Comparison of ENCODE assay signal across 9 cellular contexts in the genomic region with DNA sequence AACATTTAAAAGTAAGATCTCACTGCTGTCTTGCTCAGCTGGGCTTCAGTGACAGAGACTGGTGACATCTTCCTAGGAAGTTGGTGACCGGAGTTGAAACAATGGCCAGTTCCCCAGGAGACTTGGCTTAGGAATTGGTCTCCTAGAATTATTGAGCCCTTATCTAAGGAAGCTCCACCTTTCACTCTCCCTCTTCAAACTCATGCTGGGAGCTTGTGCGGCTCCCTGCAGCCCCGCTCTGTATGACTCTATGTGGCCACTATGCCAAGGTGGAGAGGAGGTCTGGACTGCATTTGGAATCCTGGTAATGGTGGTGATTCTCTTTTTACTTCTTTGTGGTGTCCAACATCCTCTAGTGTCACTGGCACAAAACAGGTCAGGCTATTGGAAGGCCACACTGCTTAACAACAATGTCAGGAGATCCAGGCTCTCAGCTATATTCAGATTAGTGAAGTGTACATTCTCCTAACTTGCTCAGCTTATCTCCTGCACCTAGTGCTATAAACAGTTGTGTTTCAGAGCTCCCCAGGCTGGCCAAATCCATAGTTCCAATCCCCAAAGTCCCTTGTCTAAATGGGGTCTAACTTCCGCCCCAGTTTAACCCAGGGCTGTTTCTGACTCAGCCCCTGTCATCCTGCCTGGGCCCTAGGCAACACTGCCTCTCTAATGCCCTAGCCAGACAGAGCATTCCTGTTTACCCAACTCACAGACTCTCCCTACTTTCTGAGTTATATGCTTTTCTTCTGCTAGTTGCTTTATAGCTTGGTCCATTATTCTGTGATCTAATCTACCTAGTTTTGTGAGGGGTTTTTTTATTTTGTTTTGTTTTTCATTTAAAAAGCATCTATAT. TPM values are rescaled to one million over a fixed set of nuclear protein-coding genes. Genes with fewer than 3 reads are reported as not detected.
DNase-seq lines count a peak whose midpoint lies in the region; ATAC-seq and TF ChIP-seq lines count a peak whose summit lies in the region.
"Had no signal": no experiment of that assay in that cellular context is flagged by ENCODE, and none has a peak within 500 bp of the region (broad histone marks: within the 10 kb centered on the region; RNA-seq: fewer than 3 reads in every experiment).

No MANE protein-coding gene starts in this region.

- H3K9me3 ChIP-seq in CD4-positive, alpha-beta T cell (ENCODE audit: control insufficient read depth, low read length): no peaks in the 10 kb centered on the region
- H3K9me3 ChIP-seq in esophagus squamous epithelium (no peaks in the 10 kb centered on the region), MM.1S (replicated peaks; ENCODE audit: insufficient read depth, low read length) (no peaks in the 10 kb centered on the region)

- H3K79me2 ChIP-seq in MM.1S (ENCODE audit: low read length): no peaks in the 10 kb centered on the region

- H3K4me1 ChIP-seq in esophagus squamous epithelium (peaks cover 28 to 70% (median 34%) of the 10 kb centered on the region in 3 donors), MM.1S (ENCODE audit: low read length) (peaks cover 10% of the 10 kb centered on the region)

- H3K27ac ChIP-seq in CD4-positive, alpha-beta T cell (ENCODE audit: low read depth, low read length): no peak overlapping the region
- H3K27ac ChIP-seq in esophagus squamous epithelium (peak overlapping the region; percentile 30 to 80 (median 73)), MM.1S (ENCODE audit: low read length) (no peak overlapping the region)

- H3K4me3 ChIP-seq in esophagus squamous epithelium (no peak overlapping the region), MM.1S (ENCODE audit: low read length) (no peak overlapping the region)

- peaks cover 51% of the 10 kb centered on the region for H3K36me3 Mint-ChIP-seq in CD4-positive, alpha-beta T cell (ENCODE audit: low read depth)
- peaks cover 6% of the 10 kb centered on the region for H3K36me3 Mint-ChIP-seq in natural killer cell treated with Interleukin-12 subunit alpha and Interleukin-12 subunit beta and Interleukin-15 and Interleukin-18, amount 100 ng/mL, for 72 hours

- peak overlapping the region; percentile 75 for H3K27ac Mint-ChIP-seq in CD4-positive, alpha-beta T cell
- peak overlapping the region; percentile 57 to 80 for H3K27ac Mint-ChIP-seq in natural killer cell treated with Interleukin-12 subunit alpha and Interleukin-12 subunit beta and Interleukin-15 and Interleukin-18, amount 100 ng/mL, for 72 hours

- no peak overlapping the region for H3K4me2 ChIP-seq in MM.1S (ENCODE audit: low read depth, low read length)

- no peak for DNase-seq in CD4-positive, alpha-beta T cell
- DNase-seq in esophagus squamous epithelium (lab: John Stamatoyannopoulos, UW) (no peak), MM.1S (no peak), medulla oblongata (ENCODE audit: extremely low spot score) (no peak)
- no peak for DNase-seq in natural killer cell treated with Interleukin-12 subunit alpha and Interleukin-12 subunit beta and Interleukin-15 and Interleukin-18, amount 100 ng/mL, for 72 hours (ENCODE audit: low spot score)
- no peak for DNase-seq in effector CD4-positive, alpha-beta T cell
- DNase-seq: NCI-H1436 treated with DMSO at 0.1 percent for 48 hours had no signal

- H2AFZ ChIP-seq in MM.1S (ENCODE audit: low read length): no peak overlapping the region

- ATAC-seq in CD4-positive, alpha-beta T cell (ENCODE audit: poor library complexity): no peak
- ATAC-seq in SK-N-SH treated with all-trans-retinoic acid at 6 μM for 48 hours: peak; percentile 91
- no peak for ATAC-seq in natural killer cell treated with Interleukin-12 subunit alpha and Interleukin-12 subunit beta and Interleukin-15 and Interleukin-18, amount 100 ng/mL, for 72 hours
- ATAC-seq in HG03565 (IDR thresholded peaks at IDR 0.05; ENCODE audit: unreplicated experiment): no peak

- TF ChIP-seq CTCF in CD4-positive, alpha-beta T cell (IDR thresholded peaks at IDR 0.05): no peak
- no peak for TF ChIP-seq CTCF in esophagus squamous epithelium (IDR thresholded peaks at IDR 0.05)
- TF ChIP-seq CTCF in MM.1S (IDR thresholded peaks at IDR 0.05; ENCODE audit: low read length): no peak

- no peak overlapping the region for H3K4me3 Mint-ChIP-seq in CD4-positive, alpha-beta T cell
- no peak overlapping the region for H3K4me3 Mint-ChIP-seq in natural killer cell treated with Interleukin-12 subunit alpha and Interleukin-12 subunit beta and Interleukin-15 and Interleukin-18, amount 100 ng/mL, for 72 hours

- H3K9me2 ChIP-seq in MM.1S (replicated peaks; ENCODE audit: insufficient read depth, low read length): no peaks in the 10 kb centered on the region

- no peaks in the 10 kb centered on the region for H3K9me3 Mint-ChIP-seq in CD4-positive, alpha-beta T cell
- H3K9me3 Mint-ChIP-seq in natural killer cell treated with Interleukin-12 subunit alpha and Interleukin-12 subunit beta and Interleukin-15 and Interleukin-18, amount 100 ng/mL, for 72 hours: no peaks in the 10 kb centered on the region

- peaks cover 66% of the 10 kb centered on the region for H3K4me1 Mint-ChIP-seq in CD4-positive, alpha-beta T cell (ENCODE audit: low read depth)
- peaks cover 73 to 74% of the 10 kb centered on the region in 2 donors for H3K4me1 Mint-ChIP-seq in natural killer cell treated with Interleukin-12 subunit alpha and Interleukin-12 subunit beta and Interleukin-15 and Interleukin-18, amount 100 ng/mL, for 72 hours (ENCODE audit: low read depth in 2 of 2)

- no peaks in the 10 kb centered on the region for H4K20me1 ChIP-seq in MM.1S (ENCODE audit: insufficient read depth, low read length)

- H3K27me3 Mint-ChIP-seq in CD4-positive, alpha-beta T cell: no peaks in the 10 kb centered on the region
- H3K27me3 Mint-ChIP-seq in natural killer cell treated with Interleukin-12 subunit alpha and Interleukin-12 subunit beta and Interleukin-15 and Interleukin-18, amount 100 ng/mL, for 72 hours: no peaks in the 10 kb centered on the region

- CTCF ChIA-PET in CD4-positive, alpha-beta T cell (lab: Charles Lee): interaction anchor here (0.7 to 1.0 kb wide), 2 partner anchors 17 to 23 kb away, joined by 3 read pairs; no protein-coding TSS in a partner anchor

- no peaks in the 10 kb centered on the region for H3K27me3 ChIP-seq in CD4-positive, alpha-beta T cell (ENCODE audit: control insufficient read depth, insufficient read depth, low read length)
- H3K27me3 ChIP-seq in esophagus squamous epithelium: no peaks in the 10 kb centered on the region
- no peaks in the 10 kb centered on the region for H3K27me3 ChIP-seq in MM.1S (replicated peaks; ENCODE audit: insufficient read depth, low read length)

- 70 to 83% methylated on average over 4 of the region's 4 CpGs for WGBS in esophagus squamous epithelium, 2 donors

- H3K9ac ChIP-seq in MM.1S (ENCODE audit: low read length): no peak overlapping the region

- intact Hi-C loops in CD4-positive, alpha-beta T cell (cut with DNase I, micrococcal nuclease): no loop called here
- intact Hi-C loops in esophagus squamous epithelium (cut with DNase I): no loop called here

- POLR2A ChIA-PET in CD4-positive, alpha-beta T cell (lab: Charles Lee): interaction anchor here (0.8 to 2.9 kb wide), 3 partner anchors 8 to 37 kb away, joined by 3 to 6 read pairs (median 3); no protein-coding TSS in a partner anchor

- peaks cover 7% of the 10 kb centered on the region for H3F3A ChIP-seq in MM.1S (ENCODE audit: insufficient read depth, low read length)

- H3K36me3 ChIP-seq in esophagus squamous epithelium: peaks cover 0 to 23% (median 0%) of the 10 kb centered on the region in 3 donors
- no peaks in the 10 kb centered on the region for H3K36me3 ChIP-seq in MM.1S (replicated peaks; ENCODE audit: insufficient read depth, low read length)

- no peak for TF ChIP-seq POLR2A in esophagus squamous epithelium (IDR thresholded peaks at IDR 0.05)

TF ChIP-seq in SK-N-SH treated with all-trans-retinoic acid at 6 μM for 48 hours, 23 proteins besides CTCF, POLR2A, EP300 and RAD21 (continues in another document):
- TF ChIP-seq RARB (CRISPR knock-in tag; IDR thresholded peaks at IDR 0.05) (no peak), PPARA (CRISPR knock-in tag; IDR thresholded peaks at IDR 0.05; ENCODE audit: borderline replicate concordance) (no peak), BACH2 (CRISPR knock-in tag; IDR thresholded peaks at IDR 0.05; ENCODE audit: borderline replicate concordance) (no peak), ARNTL (CRISPR knock-in tag; IDR thresholded peaks at IDR 0.05; ENCODE audit: borderline replicate concordance, low read depth) (no peak), ZNF565 (CRISPR knock-in tag; conservative IDR thresholded peaks at IDR 0.05; ENCODE audit: low read depth) (no peak), OSR1 (CRISPR knock-in tag; IDR thresholded peaks at IDR 0.05) (no peak)
- TF ChIP-seq, protein P1, sequence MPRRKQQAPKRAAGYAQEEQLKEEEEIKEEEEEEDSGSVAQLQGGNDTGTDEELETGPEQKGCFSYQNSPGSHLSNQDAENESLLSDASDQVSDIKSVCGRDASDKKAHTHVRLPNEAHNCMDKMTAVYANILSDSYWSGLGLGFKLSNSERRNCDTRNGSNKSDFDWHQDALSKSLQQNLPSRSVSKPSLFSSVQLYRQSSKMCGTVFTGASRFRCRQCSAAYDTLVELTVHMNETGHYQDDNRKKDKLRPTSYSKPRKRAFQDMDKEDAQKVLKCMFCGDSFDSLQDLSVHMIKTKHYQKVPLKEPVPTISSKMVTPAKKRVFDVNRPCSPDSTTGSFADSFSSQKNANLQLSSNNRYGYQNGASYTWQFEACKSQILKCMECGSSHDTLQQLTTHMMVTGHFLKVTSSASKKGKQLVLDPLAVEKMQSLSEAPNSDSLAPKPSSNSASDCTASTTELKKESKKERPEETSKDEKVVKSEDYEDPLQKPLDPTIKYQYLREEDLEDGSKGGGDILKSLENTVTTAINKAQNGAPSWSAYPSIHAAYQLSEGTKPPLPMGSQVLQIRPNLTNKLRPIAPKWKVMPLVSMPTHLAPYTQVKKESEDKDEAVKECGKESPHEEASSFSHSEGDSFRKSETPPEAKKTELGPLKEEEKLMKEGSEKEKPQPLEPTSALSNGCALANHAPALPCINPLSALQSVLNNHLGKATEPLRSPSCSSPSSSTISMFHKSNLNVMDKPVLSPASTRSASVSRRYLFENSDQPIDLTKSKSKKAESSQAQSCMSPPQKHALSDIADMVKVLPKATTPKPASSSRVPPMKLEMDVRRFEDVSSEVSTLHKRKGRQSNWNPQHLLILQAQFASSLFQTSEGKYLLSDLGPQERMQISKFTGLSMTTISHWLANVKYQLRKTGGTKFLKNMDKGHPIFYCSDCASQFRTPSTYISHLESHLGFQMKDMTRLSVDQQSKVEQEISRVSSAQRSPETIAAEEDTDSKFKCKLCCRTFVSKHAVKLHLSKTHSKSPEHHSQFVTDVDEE (CRISPR knock-in tag; IDR thresholded peaks at IDR 0.05): no peak

RNA-seq across cellular contexts. Expression of a gene that starts 18.3 kb away (rescaled TPM):
- total RNA-seq in CD4-positive, alpha-beta T cell: 10 to 100 TPM; 23.6 to 23.7 TPM
- total RNA-seq in esophagus squamous epithelium: 10 to 100 TPM; 23.7 to 58.9 (median 39.2) TPM
- 100 to 1,000 TPM; 158 to 191 TPM for total RNA-seq in natural killer cell treated with Interleukin-12 subunit alpha and Interleukin-12 subunit beta and Interleukin-15 and Interleukin-18, amount 100 ng/mL, for 72 hours

Comparison
In these comparisons a context has a peak if more than half of its experiments do, and no peak if none do; other contexts are left out.
1. H3K27ac ChIP-seq: peak in esophagus squamous epithelium (4 of 4); none in CD4-positive, alpha-beta T cell (single experiment) and MM.1S (single experiment).